Comparison of ENCODE assay signal across 1 cellular context in genomic region chr1:203456577-203456976, GRCh38.
TF ChIP-seq lines count a peak whose summit lies in the region.

No MANE protein-coding gene starts in this region.

TF ChIP-seq in H1, 55 proteins besides CTCF, POLR2A, EP300 and RAD21:
- TF ChIP-seq TAF1 (IDR thresholded peaks at IDR 0.05; ENCODE audit: low read depth, low read length) (no peak), MAX (IDR thresholded peaks at IDR 0.05) (no peak), CEBPB (IDR thresholded peaks at IDR 0.05; ENCODE audit: low read depth, low read length) (no peak), GABPA (IDR thresholded peaks at IDR 0.05; ENCODE audit: borderline replicate concordance, insufficient read depth, low read length) (no peak), SRF (IDR thresholded peaks at IDR 0.05; ENCODE audit: low read depth, low read length) (no peak), SAP30 (IDR thresholded peaks at IDR 0.05; ENCODE audit: insufficient read depth, insufficient replicate concordance, low read length) (no peak), YY1 (IDR thresholded peaks at IDR 0.05; ENCODE audit: low read depth, low read length) (no peak), NRF1 (IDR thresholded peaks at IDR 0.05; ENCODE audit: low read depth, low read length) (no peak), CHD2 (IDR thresholded peaks at IDR 0.05; ENCODE audit: low read length) (no peak), CBX8 (IDR thresholded peaks at IDR 0.05; ENCODE audit: borderline replicate concordance, low read depth, low read length) (no peak), TEAD4 (IDR thresholded peaks at IDR 0.05; ENCODE audit: low read depth, low read length) (no peak), HDAC2 (IDR thresholded peaks at IDR 0.05; ENCODE audit: borderline replicate concordance in 1 of 2, low read depth in 2 of 2, low read length in 2 of 2) (no peak), RBBP5 (IDR thresholded peaks at IDR 0.05; ENCODE audit: borderline replicate concordance, low read depth, low read length) (no peak)
- TF ChIP-seq, protein P1, sequence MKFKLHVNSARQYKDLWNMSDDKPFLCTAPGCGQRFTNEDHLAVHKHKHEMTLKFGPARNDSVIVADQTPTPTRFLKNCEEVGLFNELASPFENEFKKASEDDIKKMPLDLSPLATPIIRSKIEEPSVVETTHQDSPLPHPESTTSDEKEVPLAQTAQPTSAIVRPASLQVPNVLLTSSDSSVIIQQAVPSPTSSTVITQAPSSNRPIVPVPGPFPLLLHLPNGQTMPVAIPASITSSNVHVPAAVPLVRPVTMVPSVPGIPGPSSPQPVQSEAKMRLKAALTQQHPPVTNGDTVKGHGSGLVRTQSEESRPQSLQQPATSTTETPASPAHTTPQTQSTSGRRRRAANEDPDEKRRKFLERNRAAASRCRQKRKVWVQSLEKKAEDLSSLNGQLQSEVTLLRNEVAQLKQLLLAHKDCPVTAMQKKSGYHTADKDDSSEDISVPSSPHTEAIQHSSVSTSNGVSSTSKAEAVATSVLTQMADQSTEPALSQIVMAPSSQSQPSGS (IDR thresholded peaks at IDR 0.05; ENCODE audit: low read length): no peak
TF ChIP-seq in H1: peak in this region for 0.
